In the genomic region with DNA sequence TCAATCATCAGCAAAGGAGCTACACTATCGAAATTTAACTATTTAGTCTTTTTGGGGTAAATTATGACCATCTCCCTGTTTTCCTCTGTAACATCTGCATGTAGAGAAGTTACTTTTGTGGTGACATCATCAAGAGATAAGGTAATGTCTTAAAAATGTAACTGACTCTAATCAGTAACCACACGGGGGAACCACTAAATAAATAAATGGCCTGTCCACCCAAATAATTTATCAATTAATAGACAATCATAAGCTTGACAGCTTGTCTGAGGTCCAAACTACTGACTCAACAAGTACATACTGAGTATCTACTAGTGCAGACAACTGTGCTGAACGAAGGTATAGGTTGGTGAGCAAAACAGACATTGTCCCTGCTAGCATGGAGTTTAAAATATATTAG, we compare ENCODE assay signal across 25 cellular contexts.
"Had no signal": no experiment of that assay in that cellular context is flagged by ENCODE, and none has a peak within 500 bp of the region (broad histone marks: within the 10 kb centered on the region; RNA-seq: fewer than 3 reads in every experiment).

No MANE protein-coding gene starts in this region.

- H3K4me3 ChIP-seq: adrenal gland, esophagus muscularis mucosa, gastroesophageal sphincter, left lung, lower lobe of right lung, mucosa of descending colon, tibial nerve had no signal

- H3K27me3 ChIP-seq: adrenal gland, esophagus muscularis mucosa, gastroesophageal sphincter, left lung, tibial nerve had no signal

- H3K4me3 Mint-ChIP-seq: activated naive CD8-positive, alpha-beta T cell; central memory CD8-positive, alpha-beta T cell; immature natural killer cell; natural killer cell treated with Interleukin-12 subunit alpha and Interleukin-12 subunit beta and Interleukin-15 and Interleukin-18, amount 100 ng/mL, for 72 hours had no signal

- H3K4me1 ChIP-seq: adrenal gland, esophagus muscularis mucosa, gastroesophageal sphincter, left lung, lower lobe of right lung, tibial nerve had no signal

- ATAC-seq: gastroesophageal sphincter; left lung; lower lobe of right lung; mucosa of descending colon; natural killer cell treated with Interleukin-12 subunit alpha and Interleukin-12 subunit beta and Interleukin-15 and Interleukin-18, amount 100 ng/mL, for 72 hours; right cardiac atrium had no signal

- DNase-seq: activated CD4-positive, alpha-beta T cell treated with anti-CD3 and anti-CD28 coated beads for 48 hours; activated CD4-positive, alpha-beta T cell treated with anti-CD3 and anti-CD28 coated beads, Interleukin-2, amount 50 U/mL, for 48 hours; activated CD8-positive, alpha-beta memory T cell treated with anti-CD3 and anti-CD28 coated beads for 24 hours; activated effector memory CD4-positive, alpha-beta T cell treated with Interleukin-2 at 50 U/mL for 16 hours; activated naive CD4-positive, alpha-beta T cell treated with Interleukin-2 at 50 U/mL for 16 hours; adrenal gland; dermis blood vessel endothelial cell; effector CD4-positive, alpha-beta T cell; hypothalamus; immature natural killer cell; left lung; lower lobe of right lung; mucosa of descending colon; posterior cingulate gyrus; right cardiac atrium; stimulated activated CD4-positive, alpha-beta T cell treated with anti-CD3 and anti-CD28 coated beads, Interleukin-2, amount 100 ng/mL, for 48 hours; stimulated activated naive CD4-positive, alpha-beta T cell treated with Interleukin-2 at 50 U/mL for 16 hours had no signal

- H3K4me1 Mint-ChIP-seq: central memory CD8-positive, alpha-beta T cell; immature natural killer cell had no signal

- H3K36me3 Mint-ChIP-seq: natural killer cell treated with Interleukin-12 subunit alpha and Interleukin-12 subunit beta and Interleukin-15 and Interleukin-18, amount 100 ng/mL, for 72 hours had no signal

- H3K27ac ChIP-seq: adrenal gland, esophagus muscularis mucosa, gastroesophageal sphincter, left lung, lower lobe of right lung, tibial nerve, VCaP had no signal

- H3K27me3 Mint-ChIP-seq: activated naive CD8-positive, alpha-beta T cell; central memory CD8-positive, alpha-beta T cell; natural killer cell treated with Interleukin-12 subunit alpha and Interleukin-12 subunit beta and Interleukin-15 and Interleukin-18, amount 100 ng/mL, for 72 hours had no signal

- H3K36me3 ChIP-seq: adrenal gland, esophagus muscularis mucosa, gastroesophageal sphincter, left lung, lower lobe of right lung, tibial nerve had no signal

- H3K9me3 Mint-ChIP-seq: central memory CD8-positive, alpha-beta T cell; natural killer cell treated with Interleukin-12 subunit alpha and Interleukin-12 subunit beta and Interleukin-15 and Interleukin-18, amount 100 ng/mL, for 72 hours had no signal

- H3K9me3 ChIP-seq: adrenal gland, esophagus muscularis mucosa, gastroesophageal sphincter, left lung, lower lobe of right lung, mucosa of descending colon, tibial nerve had no signal

- FAIRE-seq: bronchial epithelial cell had no signal

- H3K27ac Mint-ChIP-seq: activated naive CD8-positive, alpha-beta T cell; immature natural killer cell; natural killer cell treated with Interleukin-12 subunit alpha and Interleukin-12 subunit beta and Interleukin-15 and Interleukin-18, amount 100 ng/mL, for 72 hours had no signal
